Comparison of ENCODE assay signal across 8 cellular contexts in genomic region chr19:1446713-1447564, GRCh38. TPM values are rescaled to one million over a fixed set of nuclear protein-coding genes. Genes with fewer than 3 reads are reported as not detected.
DNase-seq lines count a peak whose midpoint lies in the region; ATAC-seq and TF ChIP-seq lines count a peak whose summit lies in the region.

No MANE protein-coding gene starts in this region.

- TF ChIP-seq CTCF in natural killer cell (IDR thresholded peaks at IDR 0.05) (no peak), testis (IDR thresholded peaks at IDR 0.05) (no peak)

- peak overlapping the region in 1 of 2 donors; percentile 23 for H3K27ac Mint-ChIP-seq in natural killer cell
- H3K27ac Mint-ChIP-seq in natural killer cell treated with Interleukin-12 subunit alpha and Interleukin-12 subunit beta and Interleukin-15 and Interleukin-18, amount 100 ng/mL, for 72 hours: no peak overlapping the region

- H3K4me3 Mint-ChIP-seq in natural killer cell: peak overlapping the region; percentile 59
- no peak overlapping the region for H3K4me3 Mint-ChIP-seq in natural killer cell treated with Interleukin-12 subunit alpha and Interleukin-12 subunit beta and Interleukin-15 and Interleukin-18, amount 100 ng/mL, for 72 hours

- no peak overlapping the region for H3K27ac ChIP-seq in SK-N-MC
- no peak overlapping the region for H3K27ac ChIP-seq in testis

- H3K9me3 Mint-ChIP-seq in natural killer cell: no peaks in the 10 kb centered on the region
- no peaks in the 10 kb centered on the region for H3K9me3 Mint-ChIP-seq in natural killer cell treated with Interleukin-12 subunit alpha and Interleukin-12 subunit beta and Interleukin-15 and Interleukin-18, amount 100 ng/mL, for 72 hours

- H3K36me3 ChIP-seq in SK-N-MC (ENCODE audit: insufficient read depth, low read length) (peaks cover 8% of the 10 kb centered on the region), testis (ENCODE audit: low read depth, missing control alignments) (no peaks in the 10 kb centered on the region)

- H3K27me3 Mint-ChIP-seq in natural killer cell (ENCODE audit: low read depth in 2 of 2): peaks cover 28 to 30% of the 10 kb centered on the region in 2 donors
- peaks cover 23 to 30% of the 10 kb centered on the region in 2 donors for H3K27me3 Mint-ChIP-seq in natural killer cell treated with Interleukin-12 subunit alpha and Interleukin-12 subunit beta and Interleukin-15 and Interleukin-18, amount 100 ng/mL, for 72 hours

- ATAC-seq in natural killer cell: no peak
- ATAC-seq in natural killer cell treated with Interleukin-12 subunit alpha and Interleukin-12 subunit beta and Interleukin-15 and Interleukin-18, amount 100 ng/mL, for 72 hours: no peak
- ATAC-seq in HG02973 (IDR thresholded peaks at IDR 0.05; ENCODE audit: unreplicated experiment): no peak

- peaks cover 3% of the 10 kb centered on the region for H3K27me3 ChIP-seq in testis

- TF ChIP-seq POLR2A in testis (IDR thresholded peaks at IDR 0.05): no peak

- no peak overlapping the region for H3K9ac ChIP-seq in SK-N-MC (ENCODE audit: insufficient read length)

- peaks cover 15% of the 10 kb centered on the region for H3K4me1 ChIP-seq in testis

- 2 to 7% methylated on average over 20 to 64 of the region's 65 CpGs for WGBS in testis, 2 donors

- peak overlapping the region; percentile 64 for H3K4me3 ChIP-seq in SK-N-MC
- H3K4me3 ChIP-seq in iPS-11a (ENCODE audit: low read depth, low read length): peak overlapping the region; percentile 6
- peak overlapping the region; percentile 34 to 45 for H3K4me3 ChIP-seq in testis

- peaks cover 10 to 31% of the 10 kb centered on the region in 2 donors for H3K4me1 Mint-ChIP-seq in natural killer cell
- peaks cover 9 to 18% of the 10 kb centered on the region in 2 donors for H3K4me1 Mint-ChIP-seq in natural killer cell treated with Interleukin-12 subunit alpha and Interleukin-12 subunit beta and Interleukin-15 and Interleukin-18, amount 100 ng/mL, for 72 hours (ENCODE audit: low read depth in 2 of 2)

- DNase-seq in natural killer cell: peak; percentile 41
- DNase-seq in natural killer cell treated with Interleukin-12 subunit alpha and Interleukin-12 subunit beta and Interleukin-15 and Interleukin-18, amount 100 ng/mL, for 72 hours (ENCODE audit: low spot score): no peak
- DNase-seq in SK-N-MC (ENCODE audit: low read depth, low spot score): no peak
- DNase-seq in testis: no peak
- no peak for DNase-seq in SIG-M5 treated with dmso at 0.1 percent for 504 hours (lab: John Stamatoyannopoulos, UW; ENCODE audit: unreplicated experiment)
- DNase-seq in AML-193 (lab: John Stamatoyannopoulos, UW): no peak

- intact Hi-C loops in natural killer cell (cut with micrococcal nuclease): no loop called here
- intact Hi-C loops in testis (cut with DNase I; ENCODE audit: low total_unique reads): no loop called here

- H3K9me3 ChIP-seq in SK-N-MC (ENCODE audit: low read depth, low read length) (no peaks in the 10 kb centered on the region), testis (no peaks in the 10 kb centered on the region)

- H3K36me3 Mint-ChIP-seq in natural killer cell: no peaks in the 10 kb centered on the region
- H3K36me3 Mint-ChIP-seq in natural killer cell treated with Interleukin-12 subunit alpha and Interleukin-12 subunit beta and Interleukin-15 and Interleukin-18, amount 100 ng/mL, for 72 hours: no peaks in the 10 kb centered on the region

RNA-seq across cellular contexts. Expression of gene APC2, which starts 3.0 kb away (rescaled TPM):
- total RNA-seq in natural killer cell (under 1 TPM; 0.14 to 0.58 (median 0.27) TPM), testis (1 to 10 TPM; 4.6 to 5.9 TPM)
- total RNA-seq in natural killer cell treated with Interleukin-12 subunit alpha and Interleukin-12 subunit beta and Interleukin-15 and Interleukin-18, amount 100 ng/mL, for 72 hours: under 1 TPM; 0.05 to 0.17 TPM
- polyA plus RNA-seq in testis (ENCODE audit: insufficient read depth, low read depth, low replicate concordance): 2.8 TPM

RNA-seq across cellular contexts. Expression of gene RPS15, which starts 8.7 kb away (rescaled TPM):
- 100 to 1,000 TPM; 731 to 872 (median 837) TPM for total RNA-seq in natural killer cell
- total RNA-seq in natural killer cell treated with Interleukin-12 subunit alpha and Interleukin-12 subunit beta and Interleukin-15 and Interleukin-18, amount 100 ng/mL, for 72 hours: 1,000 to 10,000 TPM in 1 of 2 donors, 100 to 1,000 TPM in 1; 757 to 1,081 TPM
- total RNA-seq in testis: 1,000 to 10,000 TPM; 1,248 to 1,750 TPM
- 768 TPM for polyA plus RNA-seq in testis (ENCODE audit: insufficient read depth, low read depth, low replicate concordance)

RNA-seq across cellular contexts. Expression of gene C19orf25, which starts 32.1 kb away (rescaled TPM):
- 10 to 100 TPM; 30.2 to 42.2 (median 34.3) TPM for total RNA-seq in natural killer cell
- 10 to 100 TPM; 45.1 to 58.4 TPM for total RNA-seq in natural killer cell treated with Interleukin-12 subunit alpha and Interleukin-12 subunit beta and Interleukin-15 and Interleukin-18, amount 100 ng/mL, for 72 hours
- 10 to 100 TPM; 55.4 to 72.5 TPM for total RNA-seq in testis
- 39.3 TPM for polyA plus RNA-seq in testis (ENCODE audit: insufficient read depth, low read depth, low replicate concordance)

RNA-seq across cellular contexts. Expression of gene DAZAP1, which starts 39.6 kb away (rescaled TPM):
- 100 to 1,000 TPM; 166 to 207 (median 170) TPM for total RNA-seq in natural killer cell
- total RNA-seq in natural killer cell treated with Interleukin-12 subunit alpha and Interleukin-12 subunit beta and Interleukin-15 and Interleukin-18, amount 100 ng/mL, for 72 hours: 100 to 1,000 TPM; 233 to 282 TPM
- total RNA-seq in testis: 10 to 100 TPM; 97.9 to 99.6 TPM
- polyA plus RNA-seq in testis (ENCODE audit: insufficient read depth, low read depth, low replicate concordance): 215 TPM

RNA-seq across cellular contexts. Expression of gene PCSK4, which starts 43.2 kb away (rescaled TPM):
- total RNA-seq in natural killer cell: 1 to 10 TPM; 4.1 to 6.0 (median 5.3) TPM
- 1 to 10 TPM; 1.2 to 2.3 TPM for total RNA-seq in natural killer cell treated with Interleukin-12 subunit alpha and Interleukin-12 subunit beta and Interleukin-15 and Interleukin-18, amount 100 ng/mL, for 72 hours
- total RNA-seq in testis: 100 to 1,000 TPM; 108 to 203 TPM
- 179 TPM for polyA plus RNA-seq in testis (ENCODE audit: insufficient read depth, low read depth, low replicate concordance)

Comparison
In these comparisons a context has a peak if more than half of its experiments do, and no peak if none do; other contexts are left out.
1. H3K4me3 ChIP-seq: peak in every context shown above with its lines; median percentile 64 in SK-N-MC; 40 in testis; 6 in iPS-11a.